27 cellular contexts compared by ENCODE assay signal in genomic region chr12:127533353-127533752, GRCh38.
"Had no signal": no experiment of that assay in that cellular context is flagged by ENCODE, and none has a peak within 500 bp of the region (broad histone marks: within the 10 kb centered on the region; RNA-seq: fewer than 3 reads in every experiment).

No MANE protein-coding gene starts in this region.

- H3K27me3 ChIP-seq: colonic mucosa, esophagus muscularis mucosa, esophagus squamous epithelium, foreskin keratinocyte, heart left ventricle had no signal

- H3K9me3 ChIP-seq: colonic mucosa, esophagus muscularis mucosa, esophagus squamous epithelium had no signal

- H3K36me3 ChIP-seq: colonic mucosa, esophagus muscularis mucosa, esophagus squamous epithelium, gastroesophageal sphincter, heart left ventricle, heart right ventricle had no signal

- DNase-seq: colonic mucosa; cortex of kidney; dermis blood vessel endothelial cell; dorsolateral prefrontal cortex; effector CD4-positive, alpha-beta T cell; effector CD8-positive, alpha-beta T cell; effector memory CD4-positive, alpha-beta T cell; effector memory CD8-positive, alpha-beta T cell; endodermal cell; erythroblast; esophagus squamous epithelium; foreskin fibroblast; foreskin keratinocyte; foreskin melanocyte; glutamatergic neuron; head of caudate nucleus; heart left ventricle; heart right ventricle had no signal

- FAIRE-seq: colon, endometrium, endothelial cell of umbilical vein, frontal cortex had no signal

- H3K27ac ChIP-seq: colonic mucosa, coronary artery, dorsolateral prefrontal cortex, epithelial cell of prostate, esophagus muscularis mucosa, esophagus squamous epithelium, foreskin keratinocyte, gastroesophageal sphincter, heart left ventricle, heart right ventricle had no signal

- H3K4me1 ChIP-seq: colonic mucosa, esophagus muscularis mucosa, esophagus squamous epithelium, foreskin keratinocyte, gastroesophageal sphincter, heart left ventricle, heart right ventricle had no signal

- H3K4me3 ChIP-seq: colonic mucosa, coronary artery, dorsolateral prefrontal cortex, esophagus muscularis mucosa, esophagus squamous epithelium, gastroesophageal sphincter, heart left ventricle, heart right ventricle had no signal

- ATAC-seq: effector memory CD8-positive, alpha-beta T cell; esophagus mucosa; foreskin keratinocyte; gastroesophageal sphincter; heart left ventricle; heart right ventricle had no signal
